ENCODE assay signal across 8 cellular contexts in the genomic region with DNA sequence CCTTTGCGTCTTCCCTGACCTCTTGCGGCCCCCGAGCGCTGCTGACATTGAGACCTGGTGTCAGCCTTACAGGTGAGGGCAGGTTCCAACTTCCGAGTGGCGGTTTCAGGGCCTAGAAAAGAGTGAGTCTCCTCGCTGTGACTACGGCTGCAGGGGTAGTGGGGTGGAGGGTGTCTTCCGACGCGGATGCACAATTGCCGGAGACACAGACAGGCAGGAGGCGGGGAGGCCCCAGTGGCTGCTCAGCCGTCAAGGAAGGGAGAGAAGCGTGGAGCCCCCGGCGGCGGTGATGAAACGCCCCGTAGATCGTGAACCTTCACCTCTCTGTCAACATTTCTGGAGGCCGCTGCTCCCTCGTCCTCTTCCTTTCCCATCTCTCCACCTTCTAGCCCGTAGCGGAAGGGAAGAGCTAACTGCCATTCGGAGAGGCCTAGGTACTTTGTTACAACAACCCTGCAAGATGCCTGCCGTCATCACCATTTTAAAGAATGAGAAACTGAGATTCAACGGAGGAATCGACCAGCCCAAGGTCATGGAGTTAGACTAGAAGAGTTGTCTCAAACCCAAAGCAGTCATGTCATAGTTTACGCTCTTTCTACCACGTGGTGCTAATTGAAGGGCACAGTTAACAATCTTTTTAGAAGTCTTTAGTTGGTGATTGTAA. TPM values are rescaled to one million over a fixed set of nuclear protein-coding genes. Genes with fewer than 3 reads are reported as not detected.
DNase-seq lines count a peak whose midpoint lies in the region; ATAC-seq and TF ChIP-seq lines count a peak whose summit lies in the region.

No MANE protein-coding gene starts in this region.

- H3K36me3 ChIP-seq in ES-I3 (ENCODE audit: insufficient read depth, low read length) (peaks cover 2% of the 10 kb centered on the region; the same call in 1 of the 2 replicates), thoracic aorta (no peaks in the 10 kb centered on the region)

- peak overlapping the region; percentile 84 for H3K4me3 ChIP-seq in thoracic aorta

- TF ChIP-seq CTCF in thoracic aorta (IDR thresholded peaks at IDR 0.05), result no peak

- H3K9ac ChIP-seq in ES-I3 (ENCODE audit: low read depth, low read length), result peak overlapping the region; percentile 84

- intact Hi-C loops in left colon (cut with DNase I, micrococcal nuclease), result no loop called here

- H3K27me3 ChIP-seq in thoracic aorta (replicated peaks; ENCODE audit: insufficient read depth), result no peaks in the 10 kb centered on the region

- ATAC-seq in GM21367 (IDR thresholded peaks at IDR 0.05; ENCODE audit: unreplicated experiment) (peak; percentile 12), HG03575 (IDR thresholded peaks at IDR 0.05; ENCODE audit: extremely low read depth, insufficient number of reproducible peaks, low FRiP score, unreplicated experiment) (peak; percentile 18), left colon (peak; percentile 48), thoracic aorta (ENCODE audit: insufficient number of reproducible peaks, low FRiP score, low read depth) (no peak)

- H3K27ac ChIP-seq in angular gyrus (ENCODE audit: low read depth, low read length), result peak overlapping the region; percentile 100
- H3K27ac ChIP-seq in thoracic aorta, result peak overlapping the region; percentile 92 to 96

- no peak for DNase-seq in left colon
- no peak for DNase-seq in thoracic aorta (ENCODE audit: low spot score)
- no peak for DNase-seq in NCI-H446 (lab: John Stamatoyannopoulos, UW)
- DNase-seq in iPS-NIHi11 (ENCODE audit: low spot score), result no peak

- H3K4me1 ChIP-seq in ES-I3 (ENCODE audit: insufficient read depth, low read length), result no peaks in the 10 kb centered on the region
- H3K4me1 ChIP-seq in thoracic aorta (ENCODE audit: control insufficient read depth in 1 of 2, low read depth in 2 of 2), result peaks cover 11 to 26% of the 10 kb centered on the region in 2 donors

- no peaks in the 10 kb centered on the region for H3K9me3 ChIP-seq in ES-I3 (ENCODE audit: control insufficient read depth, insufficient read depth, low read length)
- no peaks in the 10 kb centered on the region for H3K9me3 ChIP-seq in thoracic aorta

RNA-seq across cellular contexts. Expression of gene DNAJA3, which starts 0.5 kb away (rescaled TPM):
- 10 to 100 TPM; 43.6 to 56.7 TPM for total RNA-seq in left colon
- total RNA-seq in thoracic aorta, result 10 to 100 TPM; 35.2 to 52.2 TPM

RNA-seq across cellular contexts. Expression of gene CORO7, which starts 9.8 kb away (rescaled TPM):
- 10 to 100 TPM; 43.9 to 48.0 TPM for total RNA-seq in left colon
- 10 to 100 TPM; 71.1 to 79.1 TPM for total RNA-seq in thoracic aorta

RNA-seq across cellular contexts. Expression of gene NMRAL1, which starts 48.3 kb away (rescaled TPM):
- total RNA-seq in left colon (10 to 100 TPM; 36.9 to 39.6 TPM), thoracic aorta (10 to 100 TPM; 22.8 to 23.3 TPM)

RNA-seq across cellular contexts. Expression of gene HMOX2, which starts 50.0 kb away (rescaled TPM):
- total RNA-seq in left colon, result 10 to 100 TPM; 61.2 to 65.2 TPM
- total RNA-seq in thoracic aorta, result 10 to 100 TPM; 35.3 to 43.5 TPM

RNA-seq across cellular contexts. Expression of gene VASN, which starts 54.5 kb away (rescaled TPM):
- 1 to 10 TPM; 2.2 to 4.8 TPM for total RNA-seq in left colon
- 100 to 1,000 TPM; 197 to 217 TPM for total RNA-seq in thoracic aorta
